ENCODE assay signal across 1 cellular context in the genomic region with DNA sequence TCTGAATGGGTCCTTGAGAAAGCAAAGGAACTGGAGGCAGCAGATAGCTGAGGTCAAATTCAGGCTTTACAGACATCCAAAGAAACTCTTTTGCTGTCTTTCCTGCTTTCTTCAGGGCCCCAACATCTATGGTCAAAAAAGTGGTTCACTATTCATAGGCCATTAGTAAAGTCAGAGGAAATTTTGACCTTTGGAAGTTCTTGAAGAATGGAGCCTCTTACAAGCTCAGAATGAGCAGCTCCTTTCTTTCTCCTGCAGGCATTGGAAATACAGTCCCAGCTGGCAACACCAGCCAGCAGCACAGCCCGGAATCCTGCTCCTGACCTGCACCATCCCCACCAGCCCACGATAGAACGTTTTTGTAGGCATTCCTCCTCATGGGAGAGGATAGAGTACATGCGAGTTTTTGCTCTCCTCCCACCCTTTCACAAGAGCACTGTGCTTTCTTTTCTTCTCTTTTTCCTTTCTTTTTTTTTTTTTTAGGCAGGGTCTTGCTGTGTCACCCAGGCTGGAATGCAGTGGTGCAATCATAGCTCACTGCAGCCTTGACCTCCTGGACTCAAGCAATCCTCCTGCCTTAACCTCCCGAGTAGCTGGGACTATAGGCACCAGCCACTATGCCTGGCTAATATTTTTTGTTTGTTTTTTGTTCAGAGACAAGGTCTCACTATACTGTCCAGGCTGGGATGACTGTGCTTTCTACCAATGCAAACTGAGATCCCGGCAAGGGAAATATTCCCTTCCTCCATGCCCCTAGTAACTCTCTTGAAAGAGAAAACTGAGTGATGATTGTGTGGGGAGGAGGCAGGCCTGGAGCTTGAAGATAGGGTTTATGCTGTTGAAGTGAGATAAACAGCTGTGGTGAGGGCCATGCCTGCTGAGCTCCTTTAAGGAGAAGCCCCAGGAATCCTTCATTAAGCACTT.
TF ChIP-seq lines count a peak whose summit lies in the region.

No MANE protein-coding gene starts in this region.

TF ChIP-seq in K562, 482 proteins besides CTCF, POLR2A, EP300 and RAD21 (continued from another document and continues in another):
- TF ChIP-seq CREB3L1 (IDR thresholded peaks at IDR 0.05; ENCODE audit: borderline replicate concordance, low read depth) (no peak), ZNF644 (tag; IDR thresholded peaks at IDR 0.05; ENCODE audit: low read depth) (peak; percentile 79; the same call in 1 of the 2 replicates), ZFP30 (CRISPR knock-in tag; IDR thresholded peaks at IDR 0.05; ENCODE audit: borderline replicate concordance) (peak; percentile 65; the same call in 1 of the 2 replicates), KAT2B (IDR thresholded peaks at IDR 0.05; ENCODE audit: low read depth, low read length) (no peak), RBBP5 (IDR thresholded peaks at IDR 0.05; ENCODE audit: borderline replicate concordance, insufficient read depth, low read length, poor library complexity, severe bottlenecking) (no peak), GTF2A2 (tag; IDR thresholded peaks at IDR 0.05) (no peak), MEIS2 (IDR thresholded peaks at IDR 0.05; ENCODE audit: partially characterized antibody) (peak; percentile 95), FOXK1 (CRISPR knock-in tag; IDR thresholded peaks at IDR 0.05; ENCODE audit: borderline replicate concordance) (no peak), ZSCAN32 (CRISPR knock-in tag; IDR thresholded peaks at IDR 0.05) (no peak), SETDB1 (IDR thresholded peaks at IDR 0.05; ENCODE audit: low read length) (no peak), PTTG1 (tag; IDR thresholded peaks at IDR 0.05; ENCODE audit: low read depth) (no peak), NFATC3 (IDR thresholded peaks at IDR 0.05) (peak; percentile 91), ZNF77 (CRISPR knock-in tag; IDR thresholded peaks at IDR 0.05) (no peak), JUND (IDR thresholded peaks at IDR 0.05; ENCODE audit: borderline replicate concordance, low read depth, low read length) (peak; percentile 90), JUND (tag; IDR thresholded peaks at IDR 0.05; ENCODE audit: borderline replicate concordance, low read depth, low read length) (peak; percentile 44; the same call in 2 of the 3 replicates), PCBP1 (IDR thresholded peaks at IDR 0.05; ENCODE audit: low read depth, low read length, poor library complexity, severe bottlenecking) (no peak), ZSCAN29 (IDR thresholded peaks at IDR 0.05) (no peak), TAF9B (IDR thresholded peaks at IDR 0.05; ENCODE audit: partially characterized antibody) (peak; percentile 71), MCM2 (IDR thresholded peaks at IDR 0.05; ENCODE audit: low read depth) (no peak), POLR2G (IDR thresholded peaks at IDR 0.05; ENCODE audit: low read depth, low read length) (no peak), HDAC8 (tag; IDR thresholded peaks at IDR 0.05) (no peak), ZNF224 (CRISPR knock-in tag; IDR thresholded peaks at IDR 0.05) (no peak), PPARD (CRISPR knock-in tag; IDR thresholded peaks at IDR 0.05) (no peak), ZKSCAN8 (CRISPR knock-in tag; IDR thresholded peaks at IDR 0.05) (peak; percentile 89), GTF2F1 (IDR thresholded peaks at IDR 0.05; ENCODE audit: low read depth, low read length) (no peak), ZC3H11A (IDR thresholded peaks at IDR 0.05; ENCODE audit: low read depth, low read length) (no peak), JUN (IDR thresholded peaks at IDR 0.05; ENCODE audit: borderline replicate concordance, low read depth, low read length) (0 out of 2 replicates have a peak, but pooled peaks have one; percentile 54), JUN (CRISPR knock-in tag; IDR thresholded peaks at IDR 0.05; ENCODE audit: borderline replicate concordance) (0 out of 2 replicates have a peak, but pooled peaks have one; percentile 27), RBM15 (IDR thresholded peaks at IDR 0.05; ENCODE audit: insufficient read depth, low read length) (no peak), PTBP1 (IDR thresholded peaks at IDR 0.05; ENCODE audit: low read depth, low read length) (no peak; the same call in 1 of the 2 replicates), FOSL1 (tag; conservative IDR thresholded peaks at IDR 0.05) (peak; percentile 94), ARID1B (IDR thresholded peaks at IDR 0.05) (peak; percentile 100), ZNF12 (CRISPR knock-in tag; IDR thresholded peaks at IDR 0.05) (peak; percentile 94), ZZZ3 (IDR thresholded peaks at IDR 0.05) (no peak), FOXM1 (IDR thresholded peaks at IDR 0.05; ENCODE audit: low read depth) (peak; percentile 97), FOXM1 (CRISPR knock-in tag; IDR thresholded peaks at IDR 0.05; ENCODE audit: low read depth) (no peak), ZNF311 (CRISPR knock-in tag; IDR thresholded peaks at IDR 0.05) (peak; percentile 76; the same call in 1 of the 2 replicates), ZNF347 (CRISPR knock-in tag; IDR thresholded peaks at IDR 0.05; ENCODE audit: low read depth) (no peak), ZNF778 (CRISPR knock-in tag; IDR thresholded peaks at IDR 0.05) (no peak), ZNF146 (CRISPR knock-in tag; IDR thresholded peaks at IDR 0.05; ENCODE audit: unreplicated experiment) (no peak), BCOR (IDR thresholded peaks at IDR 0.05) (peak; percentile 98), MAFF (IDR thresholded peaks at IDR 0.05; ENCODE audit: low read length) (peak; percentile 83), ZNF668 (CRISPR knock-in tag; IDR thresholded peaks at IDR 0.05) (peak; percentile 49; the same call in 1 of the 2 replicates), ZNF561 (CRISPR knock-in tag; conservative IDR thresholded peaks at IDR 0.05) (no peak), POLR2AphosphoS5 (IDR thresholded peaks at IDR 0.05; ENCODE audit: control insufficient read depth, insufficient read depth, low read depth, low read length) (peak; percentile 99), RBM17 (IDR thresholded peaks at IDR 0.05; ENCODE audit: borderline replicate concordance, low read depth, low read length) (no peak), ZNF143 (CRISPR knock-in tag; IDR thresholded peaks at IDR 0.05) (no peak), SAP30 (IDR thresholded peaks at IDR 0.05; ENCODE audit: borderline replicate concordance, insufficient read depth, low read depth, low read length, poor library complexity, severe bottlenecking) (no peak), FOS (IDR thresholded peaks at IDR 0.05; ENCODE audit: extremely low read depth, insufficient read length) (no peak), ELF2 (CRISPR knock-in tag; IDR thresholded peaks at IDR 0.05) (no peak), ZNF717 (CRISPR knock-in tag; IDR thresholded peaks at IDR 0.05) (no peak), HCFC1 (IDR thresholded peaks at IDR 0.05; ENCODE audit: low read depth, low read length) (peak; percentile 28; the same call in 1 of the 2 replicates), GABPB1 (CRISPR knock-in tag; IDR thresholded peaks at IDR 0.05) (no peak), ZNF79 (CRISPR knock-in tag; IDR thresholded peaks at IDR 0.05; ENCODE audit: low read depth) (no peak; the same call in 1 of the 2 replicates), HDAC1 (IDR thresholded peaks at IDR 0.05) (peak; percentile 27 to 86; a peak in 3 of 4 replicates), GATAD2B (IDR thresholded peaks at IDR 0.05; ENCODE audit: borderline replicate concordance) (peak; percentile 70; the same call in 1 of the 2 replicates), CAMTA2 (CRISPR knock-in tag; conservative IDR thresholded peaks at IDR 0.05) (no peak)
- TF ChIP-seq, protein P1, sequence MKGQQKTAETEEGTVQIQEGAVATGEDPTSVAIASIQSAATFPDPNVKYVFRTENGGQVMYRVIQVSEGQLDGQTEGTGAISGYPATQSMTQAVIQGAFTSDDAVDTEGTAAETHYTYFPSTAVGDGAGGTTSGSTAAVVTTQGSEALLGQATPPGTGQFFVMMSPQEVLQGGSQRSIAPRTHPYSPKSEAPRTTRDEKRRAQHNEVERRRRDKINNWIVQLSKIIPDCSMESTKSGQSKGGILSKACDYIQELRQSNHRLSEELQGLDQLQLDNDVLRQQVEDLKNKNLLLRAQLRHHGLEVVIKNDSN (CRISPR knock-in tag; IDR thresholded peaks at IDR 0.05), result no peak
- TF ChIP-seq, protein P2, sequence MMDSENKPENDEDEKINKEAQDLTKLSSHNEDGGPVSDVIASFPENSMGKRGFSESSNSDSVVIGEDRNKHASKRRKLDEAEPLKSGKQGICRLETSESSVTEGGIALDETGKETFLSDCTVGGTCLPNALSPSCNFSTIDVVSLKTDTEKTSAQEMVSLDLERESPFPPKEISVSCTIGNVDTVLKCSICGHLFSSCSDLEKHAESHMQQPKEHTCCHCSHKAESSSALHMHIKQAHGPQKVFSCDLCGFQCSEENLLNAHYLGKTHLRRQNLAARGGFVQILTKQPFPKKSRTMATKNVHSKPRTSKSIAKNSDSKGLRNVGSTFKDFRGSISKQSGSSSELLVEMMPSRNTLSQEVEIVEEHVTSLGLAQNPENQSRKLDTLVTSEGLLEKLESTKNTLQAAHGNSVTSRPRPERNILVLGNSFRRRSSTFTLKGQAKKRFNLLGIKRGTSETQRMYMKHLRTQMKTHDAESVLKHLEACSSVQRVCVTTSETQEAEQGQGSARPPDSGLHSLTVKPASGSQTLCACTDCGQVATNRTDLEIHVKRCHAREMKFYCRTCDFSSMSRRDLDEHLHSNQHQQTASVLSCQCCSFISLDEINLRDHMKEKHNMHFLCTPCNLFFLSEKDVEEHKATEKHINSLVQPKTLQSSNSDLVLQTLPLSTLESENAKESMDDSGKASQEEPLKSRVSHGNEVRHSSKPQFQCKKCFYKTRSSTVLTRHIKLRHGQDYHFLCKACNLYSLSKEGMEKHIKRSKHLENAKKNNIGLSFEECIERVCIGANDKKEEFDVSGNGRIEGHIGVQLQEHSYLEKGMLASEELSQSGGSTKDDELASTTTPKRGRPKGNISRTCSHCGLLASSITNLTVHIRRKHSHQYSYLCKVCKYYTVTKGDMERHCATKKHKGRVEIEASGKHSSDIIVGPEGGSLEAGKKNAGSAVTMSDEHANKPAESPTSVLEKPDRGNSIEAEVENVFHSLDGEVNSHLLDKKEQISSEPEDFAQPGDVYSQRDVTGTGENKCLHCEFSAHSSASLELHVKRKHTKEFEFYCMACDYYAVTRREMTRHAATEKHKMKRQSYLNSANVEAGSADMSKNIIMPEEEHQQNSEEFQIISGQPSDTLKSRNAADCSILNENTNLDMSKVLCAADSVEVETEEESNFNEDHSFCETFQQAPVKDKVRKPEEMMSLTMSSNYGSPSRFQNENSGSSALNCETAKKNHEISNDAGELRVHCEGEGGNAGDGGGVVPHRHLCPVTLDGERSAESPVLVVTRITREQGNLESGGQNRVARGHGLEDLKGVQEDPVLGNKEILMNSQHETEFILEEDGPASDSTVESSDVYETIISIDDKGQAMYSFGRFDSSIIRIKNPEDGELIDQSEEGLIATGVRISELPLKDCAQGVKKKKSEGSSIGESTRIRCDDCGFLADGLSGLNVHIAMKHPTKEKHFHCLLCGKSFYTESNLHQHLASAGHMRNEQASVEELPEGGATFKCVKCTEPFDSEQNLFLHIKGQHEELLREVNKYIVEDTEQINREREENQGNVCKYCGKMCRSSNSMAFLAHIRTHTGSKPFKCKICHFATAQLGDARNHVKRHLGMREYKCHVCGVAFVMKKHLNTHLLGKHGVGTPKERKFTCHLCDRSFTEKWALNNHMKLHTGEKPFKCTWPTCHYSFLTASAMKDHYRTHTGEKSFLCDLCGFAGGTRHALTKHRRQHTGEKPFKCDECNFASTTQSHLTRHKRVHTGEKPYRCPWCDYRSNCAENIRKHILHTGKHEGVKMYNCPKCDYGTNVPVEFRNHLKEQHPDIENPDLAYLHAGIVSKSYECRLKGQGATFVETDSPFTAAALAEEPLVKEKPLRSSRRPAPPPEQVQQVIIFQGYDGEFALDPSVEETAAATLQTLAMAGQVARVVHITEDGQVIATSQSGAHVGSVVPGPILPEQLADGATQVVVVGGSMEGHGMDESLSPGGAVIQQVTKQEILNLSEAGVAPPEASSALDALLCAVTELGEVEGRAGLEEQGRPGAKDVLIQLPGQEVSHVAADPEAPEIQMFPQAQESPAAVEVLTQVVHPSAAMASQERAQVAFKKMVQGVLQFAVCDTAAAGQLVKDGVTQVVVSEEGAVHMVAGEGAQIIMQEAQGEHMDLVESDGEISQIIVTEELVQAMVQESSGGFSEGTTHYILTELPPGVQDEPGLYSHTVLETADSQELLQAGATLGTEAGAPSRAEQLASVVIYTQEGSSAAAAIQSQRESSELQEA (IDR thresholded peaks at IDR 0.05; ENCODE audit: low read depth), result no peak
- TF ChIP-seq, protein P3, sequence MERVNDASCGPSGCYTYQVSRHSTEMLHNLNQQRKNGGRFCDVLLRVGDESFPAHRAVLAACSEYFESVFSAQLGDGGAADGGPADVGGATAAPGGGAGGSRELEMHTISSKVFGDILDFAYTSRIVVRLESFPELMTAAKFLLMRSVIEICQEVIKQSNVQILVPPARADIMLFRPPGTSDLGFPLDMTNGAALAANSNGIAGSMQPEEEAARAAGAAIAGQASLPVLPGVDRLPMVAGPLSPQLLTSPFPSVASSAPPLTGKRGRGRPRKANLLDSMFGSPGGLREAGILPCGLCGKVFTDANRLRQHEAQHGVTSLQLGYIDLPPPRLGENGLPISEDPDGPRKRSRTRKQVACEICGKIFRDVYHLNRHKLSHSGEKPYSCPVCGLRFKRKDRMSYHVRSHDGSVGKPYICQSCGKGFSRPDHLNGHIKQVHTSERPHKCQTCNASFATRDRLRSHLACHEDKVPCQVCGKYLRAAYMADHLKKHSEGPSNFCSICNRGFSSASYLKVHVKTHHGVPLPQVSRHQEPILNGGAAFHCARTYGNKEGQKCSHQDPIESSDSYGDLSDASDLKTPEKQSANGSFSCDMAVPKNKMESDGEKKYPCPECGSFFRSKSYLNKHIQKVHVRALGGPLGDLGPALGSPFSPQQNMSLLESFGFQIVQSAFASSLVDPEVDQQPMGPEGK (CRISPR knock-in tag; IDR thresholded peaks at IDR 0.05; ENCODE audit: borderline replicate concordance), result no peak
